In the genomic region with DNA sequence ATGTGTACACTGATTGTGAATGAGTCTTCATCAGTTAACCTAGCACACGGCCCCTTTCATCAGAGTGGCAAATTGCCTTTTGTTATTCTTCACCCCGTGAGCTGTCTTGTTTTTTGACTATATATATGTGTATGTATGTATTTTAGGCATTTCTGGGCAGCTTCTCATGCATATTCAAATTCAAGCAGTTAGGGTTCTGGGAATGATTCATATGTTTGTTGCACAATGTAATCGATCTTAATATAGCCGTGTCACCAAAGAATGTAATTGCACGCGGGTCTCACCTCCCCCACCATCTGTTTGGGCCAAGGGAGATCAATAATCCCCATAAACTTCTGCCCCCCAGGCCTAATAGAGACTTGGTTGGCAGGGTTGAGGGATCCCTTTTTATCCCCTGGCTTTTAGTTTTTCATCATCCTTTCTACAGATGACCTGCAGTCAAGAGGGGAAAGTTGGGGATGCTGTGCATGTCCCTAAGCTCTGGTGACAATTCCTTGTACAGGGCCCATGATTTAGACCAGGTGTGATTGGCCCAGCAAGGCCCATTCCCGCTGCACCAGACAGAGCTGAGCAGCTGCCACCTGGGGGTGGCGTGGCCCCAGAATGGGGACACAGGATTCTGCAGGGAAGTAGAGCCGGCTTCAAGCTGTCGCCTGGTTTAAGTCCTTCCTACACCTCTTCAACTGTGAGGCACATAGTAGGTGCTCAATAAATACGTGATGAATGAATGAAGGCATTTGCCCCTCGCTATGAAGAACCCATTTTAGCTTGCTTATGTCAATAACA, we compare ENCODE assay signal across 1 cellular context.
TF ChIP-seq lines count a peak whose summit lies in the region.

No MANE protein-coding gene starts in this region.

TF ChIP-seq in H1, 55 proteins besides CTCF, POLR2A, EP300 and RAD21 (continued from another document):
- TF ChIP-seq, protein P1, sequence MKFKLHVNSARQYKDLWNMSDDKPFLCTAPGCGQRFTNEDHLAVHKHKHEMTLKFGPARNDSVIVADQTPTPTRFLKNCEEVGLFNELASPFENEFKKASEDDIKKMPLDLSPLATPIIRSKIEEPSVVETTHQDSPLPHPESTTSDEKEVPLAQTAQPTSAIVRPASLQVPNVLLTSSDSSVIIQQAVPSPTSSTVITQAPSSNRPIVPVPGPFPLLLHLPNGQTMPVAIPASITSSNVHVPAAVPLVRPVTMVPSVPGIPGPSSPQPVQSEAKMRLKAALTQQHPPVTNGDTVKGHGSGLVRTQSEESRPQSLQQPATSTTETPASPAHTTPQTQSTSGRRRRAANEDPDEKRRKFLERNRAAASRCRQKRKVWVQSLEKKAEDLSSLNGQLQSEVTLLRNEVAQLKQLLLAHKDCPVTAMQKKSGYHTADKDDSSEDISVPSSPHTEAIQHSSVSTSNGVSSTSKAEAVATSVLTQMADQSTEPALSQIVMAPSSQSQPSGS (IDR thresholded peaks at IDR 0.05; ENCODE audit: low read length): no peak
- TF ChIP-seq SAP30 (IDR thresholded peaks at IDR 0.05; ENCODE audit: insufficient read depth, insufficient replicate concordance, low read length) (no peak), CREB1 (IDR thresholded peaks at IDR 0.05) (no peak), YY1 (IDR thresholded peaks at IDR 0.05; ENCODE audit: low read depth, low read length) (no peak), SIN3A (conservative IDR thresholded peaks at IDR 0.05 in 1 of 2, IDR thresholded peaks at IDR 0.05 in 1 of 2; ENCODE audit: low read depth in 1 of 2, low read length in 2 of 2) (no peak), CTBP2 (IDR thresholded peaks at IDR 0.05; ENCODE audit: borderline replicate concordance, insufficient read depth, insufficient read length, low read length) (no peak)
TF ChIP-seq in H1: peak in this region for 0.
